Comparison of ENCODE assay signal across 8 cellular contexts in genomic region chr7:6636741-6637543, GRCh38. TPM values are rescaled to one million over a fixed set of nuclear protein-coding genes. Genes with fewer than 3 reads are reported as not detected.
A peak's percentile ranks its signal among the peaks of the same experiment; 100 is the strongest.
DNase-seq lines count a peak whose midpoint lies in the region; ATAC-seq and TF ChIP-seq lines count a peak whose summit lies in the region.

ZNF316 (plus strand) TSS chr7:6637318; CDS start chr7:6642410, 5,092 bp downstream.

- DNase-seq in AG08395 (ENCODE audit: low spot score) (peak; percentile 91), RPMI8226 (peak; percentile 73), glomerular endothelial cell (ENCODE audit: extremely low read depth, low read depth, low spot score) (no peak), omental fat pad (ENCODE audit: low spot score) (no peak)
- DNase-seq in activated gamma-delta T cell treated with anti-CD3 and anti-CD28 coated beads, Interleukin-2, amount 50 U/mL, for 16 hours (ENCODE audit: low read depth) = peak; percentile 38

- H3K4me1 ChIP-seq in thymus (ENCODE audit: control insufficient read depth, insufficient read depth, low read length) = peaks cover 13% of the 10 kb centered on the region

- no peaks in the 10 kb centered on the region for H3K27me3 ChIP-seq in thymus (ENCODE audit: control insufficient read depth, insufficient read depth)

- WGBS in thymus = 2% methylated on average over 104 of the region's 104 CpGs

- ATAC-seq in GM18858 (IDR thresholded peaks at IDR 0.05; ENCODE audit: unreplicated experiment) (peak; percentile 57), HG03066 (IDR thresholded peaks at IDR 0.05; ENCODE audit: low read depth, unreplicated experiment) (peak; percentile 66), omental fat pad (ENCODE audit: low FRiP score) (peak; percentile 81)

- peak within 1 kb of the TSS; percentile 94 for H3K4me3 ChIP-seq in thymus (ENCODE audit: low read length)

- H3K9me3 ChIP-seq in thymus (ENCODE audit: control insufficient read depth) = no peaks in the 10 kb centered on the region

- peaks cover 19% of the 10 kb centered on the region for H3K36me3 ChIP-seq in thymus (ENCODE audit: control insufficient read depth, insufficient read depth)

- no peak for TF ChIP-seq CTCF in omental fat pad (IDR thresholded peaks at IDR 0.05)

- peak within 1 kb of the TSS; percentile 87 for H3K27ac ChIP-seq in thymus (ENCODE audit: low read depth)

RNA-seq across cellular contexts. Expression of gene ZNF316, which starts in this region (rescaled TPM):
- total RNA-seq in glomerular endothelial cell = 17.2 and 30.7 TPM in 2 replicates
- 10 to 100 TPM; 14.4 to 27.5 (median 18.8) TPM for total RNA-seq in omental fat pad
- polyA plus RNA-seq in thymus = 40.3 TPM

Comparison
In these comparisons a context has a peak if more than half of its experiments do, and no peak if none do; other contexts are left out.
1. DNase-seq: peak in AG08395 (single experiment), RPMI8226 (single experiment) and activated gamma-delta T cell treated with anti-CD3 and anti-CD28 coated beads, Interleukin-2, amount 50 U/mL, for 16 hours (single experiment); none in glomerular endothelial cell (single experiment) and omental fat pad (single experiment).
2. Peak in every context shown above with its lines, with median percentiles within 50 percentile points of each other: ATAC-seq.